8 cellular contexts compared by ENCODE assay signal in genomic region chr7:141011443-141011842, GRCh38.
"Had no signal": no experiment of that assay in that cellular context is flagged by ENCODE, and none has a peak within 500 bp of the region (broad histone marks: within the 10 kb centered on the region; RNA-seq: fewer than 3 reads in every experiment).

No MANE protein-coding gene starts in this region.

- H3K27ac Mint-ChIP-seq: dendritic cell treated with granulocyte-macrophage colony-stimulating factor and Interleukin-4, amounts not matched to agents 40 ng/mL and 50 ng/mL, for 4 days; stimulated activated memory B cell treated with anti-CD40 and anti-IgM and Interleukin-4, amounts not matched to agents 10 μg/mL and 1 μg/mL and 100 μg/mL, for 72 hours had no signal

- H3K27me3 Mint-ChIP-seq: stimulated activated memory B cell treated with anti-CD40 and anti-IgM and Interleukin-4, amounts not matched to agents 10 μg/mL and 1 μg/mL and 100 μg/mL, for 72 hours had no signal

- H3K4me3 Mint-ChIP-seq: activated CD4-positive, alpha-beta T cell treated with anti-CD3 and anti-CD28 coated beads, Interleukin-2, amount 10 ng/mL, durations not matched to agents 7 days and 5 days; dendritic cell treated with granulocyte-macrophage colony-stimulating factor and Interleukin-4, amounts not matched to agents 40 ng/mL and 50 ng/mL, for 4 days; stimulated activated memory B cell treated with anti-CD40 and anti-IgM and Interleukin-4, amounts not matched to agents 10 μg/mL and 1 μg/mL and 100 μg/mL, for 72 hours had no signal

- ATAC-seq: gastrocnemius medialis; stimulated activated memory B cell treated with anti-CD40 and anti-IgM and Interleukin-4, amounts not matched to agents 10 μg/mL and 1 μg/mL and 100 μg/mL, for 72 hours had no signal

- H3K9me3 ChIP-seq: gastrocnemius medialis, lower lobe of right lung, thyroid gland had no signal

- H3K27ac ChIP-seq: gastrocnemius medialis, heart left ventricle, lower lobe of right lung, right atrium auricular region, thyroid gland had no signal

- H3K27me3 ChIP-seq: heart left ventricle, right atrium auricular region, thyroid gland had no signal

- H3K4me3 ChIP-seq: gastrocnemius medialis, heart left ventricle, lower lobe of right lung, right atrium auricular region, thyroid gland had no signal
